19 cellular contexts compared by ENCODE assay signal in the genomic region with DNA sequence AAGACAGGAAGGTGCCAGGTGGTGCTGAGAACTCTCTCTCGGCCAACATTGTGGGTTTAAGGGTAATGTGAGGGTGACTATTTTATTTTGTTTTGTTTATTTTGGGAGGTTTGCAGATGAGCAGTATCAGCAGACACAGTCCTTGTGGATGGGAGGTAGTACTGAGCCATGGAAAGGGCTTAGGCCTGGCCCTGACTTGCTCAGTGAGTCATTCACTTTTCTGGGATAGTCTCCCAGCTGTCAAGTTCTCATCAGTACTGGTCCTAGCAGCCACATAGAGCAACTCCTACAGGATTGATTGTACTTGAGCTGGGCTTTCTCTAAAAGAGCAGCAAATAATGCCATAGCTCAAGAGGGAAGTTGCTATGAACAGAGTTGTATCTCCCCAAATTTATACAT.
A peak's percentile ranks its signal among the peaks of the same experiment; 100 is the strongest.
DNase-seq lines count a peak whose midpoint lies in the region; ATAC-seq and TF ChIP-seq lines count a peak whose summit lies in the region.
"Had no signal": no experiment of that assay in that cellular context is flagged by ENCODE, and none has a peak within 500 bp of the region (broad histone marks: within the 10 kb centered on the region; RNA-seq: fewer than 3 reads in every experiment).

No MANE protein-coding gene starts in this region.

- intact Hi-C loops in left lung (cut with DNase I): loop anchor here in 1 of 2 donors (5.0 kb wide), 1 partner anchor 200 kb away; no protein-coding TSS in a partner anchor

- WGBS in endodermal cell (ENCODE audit: insufficient coverage in 1 of 2, insufficient read length in 1 of 2), 2 experiments: 67 to 88% methylated on average over 1 of the region's 1 CpG
- 67 to 93% methylated on average over 1 of the region's 1 CpG for WGBS in tibial nerve, 2 donors

- no peaks in the 10 kb centered on the region for H3K9me3 ChIP-seq in endodermal cell (ENCODE audit: control insufficient read depth, low read length)
- peaks cover 0 to 5% of the 10 kb centered on the region in 2 donors for H3K9me3 ChIP-seq in left lung
- H3K9me3 ChIP-seq in tibial nerve: peaks cover 0 to 11% (median 0%) of the 10 kb centered on the region in 4 donors
- H3K9me3 ChIP-seq: colonic mucosa, pancreas had no signal

- TF ChIP-seq CTCF in endodermal cell (conservative IDR thresholded peaks at IDR 0.05) (no peak), left lung (IDR thresholded peaks at IDR 0.05) (no peak), tibial nerve (IDR thresholded peaks at IDR 0.05) (no peak)

- H3K36me3 Mint-ChIP-seq in endodermal cell (ENCODE audit: low read depth): no peaks in the 10 kb centered on the region
- H3K36me3 Mint-ChIP-seq: mesothelial cell of epicardium, natural killer cell had no signal

- no peaks in the 10 kb centered on the region for H3K36me3 ChIP-seq in endodermal cell (ENCODE audit: control insufficient read depth, insufficient read depth, low read length)
- H3K36me3 ChIP-seq in left lung: no peaks in the 10 kb centered on the region
- H3K36me3 ChIP-seq in tibial nerve: no peaks in the 10 kb centered on the region
- H3K36me3 ChIP-seq: colonic mucosa, pancreas, tibial artery had no signal

- TF ChIP-seq EP300 in tibial nerve (IDR thresholded peaks at IDR 0.05): no peak

- peaks cover 18% of the 10 kb centered on the region for H3K27me3 Mint-ChIP-seq in endodermal cell (ENCODE audit: insufficient read depth)

- peaks cover 4% of the 10 kb centered on the region for H3K4me1 Mint-ChIP-seq in endodermal cell
- H3K4me1 Mint-ChIP-seq: activated CD4-positive, alpha-beta T cell treated with anti-CD3 and anti-CD28 coated beads, Interleukin-2, amount 10 ng/mL, durations not matched to agents 7 days and 5 days had no signal

- H3K9me3 Mint-ChIP-seq in endodermal cell: no peaks in the 10 kb centered on the region
- H3K9me3 Mint-ChIP-seq: activated CD4-positive, alpha-beta T cell treated with anti-CD3 and anti-CD28 coated beads, Interleukin-2, amount 10 ng/mL, durations not matched to agents 7 days and 5 days; mesothelial cell of epicardium had no signal

- H3K4me3 Mint-ChIP-seq in endodermal cell: no peak overlapping the region
- H3K4me3 Mint-ChIP-seq: activated CD4-positive, alpha-beta T cell treated with anti-CD3 and anti-CD28 coated beads, Interleukin-2, amount 10 ng/mL, durations not matched to agents 7 days and 5 days; effector memory CD8-positive, alpha-beta T cell; mesothelial cell of epicardium; natural killer cell had no signal

- DNase-seq in DMS 273 (lab: John Stamatoyannopoulos, UW; ENCODE audit: unreplicated experiment) (peak; percentile 12), DMS 273 treated with DMSO at 0.1 percent for 48 hours (lab: John Stamatoyannopoulos, UW) (no peak), NCI-H226 (peak; percentile 3), endodermal cell (peak; percentile 35), left lung (no peak), tibial nerve (ENCODE audit: low spot score in 2 of 2) (no peak)
- DNase-seq in stimulated activated CD4-positive, alpha-beta T cell treated with anti-CD3 and anti-CD28 coated beads, Interleukin-4, amount 100 ng/mL, for 24 hours: no peak
- DNase-seq: NCI-H1436 treated with DMSO at 0.1 percent for 48 hours, NCI-H524 treated with DMSO at 0.1 percent for 48 hours, tibial artery had no signal

- peaks cover 20% of the 10 kb centered on the region for H3K27me3 ChIP-seq in endodermal cell (ENCODE audit: control insufficient read depth, insufficient read depth, low read length, poor library complexity, severe bottlenecking)
- H3K27me3 ChIP-seq in left lung: no peaks in the 10 kb centered on the region
- peaks cover 0 to 9% of the 10 kb centered on the region in 2 donors for H3K27me3 ChIP-seq in tibial nerve
- H3K27me3 ChIP-seq: colonic mucosa, pancreas had no signal

- no peaks in the 10 kb centered on the region for H3K4me1 ChIP-seq in endodermal cell (ENCODE audit: control insufficient read depth, insufficient read depth, low read length)
- no peaks in the 10 kb centered on the region for H3K4me1 ChIP-seq in left lung
- peaks cover 0 to 7% (median 0%) of the 10 kb centered on the region in 4 donors for H3K4me1 ChIP-seq in tibial nerve
- H3K4me1 ChIP-seq: colonic mucosa, pancreas, tibial artery had no signal

- ATAC-seq in left lung (peak; percentile 47), GM18502 (IDR thresholded peaks at IDR 0.05; ENCODE audit: poor library complexity, unreplicated experiment) (no peak)
- ATAC-seq: stimulated activated naive CD8-positive, alpha-beta T cell treated with anti-CD3 and anti-CD28 coated beads, Interleukin-15, Interleukin-2, amounts not matched to agents 100 U/mL and 50 U/mL, for 24 hours had no signal

- no peak overlapping the region for H3K9ac ChIP-seq in endodermal cell (ENCODE audit: extremely low read depth, low read length, poor library complexity, severe bottlenecking)

- H3K27ac ChIP-seq in endodermal cell (ENCODE audit: low read depth, low read length) (no peak overlapping the region), left lung (no peak overlapping the region), tibial nerve (no peak overlapping the region)
- H3K27ac ChIP-seq: 22Rv1, colonic mucosa, pancreas, tibial artery had no signal

- H3K27ac Mint-ChIP-seq in endodermal cell: no peak overlapping the region
- H3K27ac Mint-ChIP-seq: activated CD4-positive, alpha-beta T cell treated with anti-CD3 and anti-CD28 coated beads, Interleukin-2, amount 10 ng/mL, durations not matched to agents 7 days and 5 days; effector memory CD8-positive, alpha-beta T cell; mesothelial cell of epicardium; natural killer cell had no signal

- H3K4me3 ChIP-seq in endodermal cell (ENCODE audit: low read length) (no peak overlapping the region), left lung (no peak overlapping the region), tibial nerve (no peak overlapping the region)
- H3K4me3 ChIP-seq: colonic mucosa, pancreas, tibial artery had no signal

- no peak for TF ChIP-seq POLR2A in tibial nerve (IDR thresholded peaks at IDR 0.05)

Comparison
In these comparisons a context has a peak if more than half of its experiments do, and no peak if none do; other contexts are left out.
1. DNase-seq: peak in DMS 273 (single experiment), NCI-H226 (single experiment) and endodermal cell (single experiment); none in DMS 273 treated with DMSO at 0.1 percent for 48 hours (single experiment), left lung (0 of 2), tibial nerve (0 of 2) and stimulated activated CD4-positive, alpha-beta T cell treated with anti-CD3 and anti-CD28 coated beads, Interleukin-4, amount 100 ng/mL, for 24 hours (single experiment).